ENCODE assay signal across 8 cellular contexts in the genomic region with DNA sequence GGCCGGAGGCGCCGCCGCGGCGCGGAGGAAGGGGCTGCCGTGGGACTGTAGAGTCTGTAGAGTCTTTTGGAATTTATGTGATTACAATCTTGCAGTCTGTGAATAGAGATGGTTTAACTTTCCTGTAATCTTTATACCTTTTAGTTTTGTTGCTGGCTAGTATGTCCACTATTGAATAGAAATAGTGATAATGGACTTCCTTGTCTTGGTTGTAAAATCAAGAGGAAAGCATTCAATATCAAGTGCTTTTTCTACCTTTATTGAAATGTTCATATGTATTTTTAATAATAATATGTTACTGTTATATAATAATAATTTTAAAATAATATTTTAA. TPM values are rescaled to one million over a fixed set of nuclear protein-coding genes. Genes with fewer than 3 reads are reported as not detected.
DNase-seq lines count a peak whose midpoint lies in the region; ATAC-seq and TF ChIP-seq lines count a peak whose summit lies in the region.
"Not testable (repeated sequence)": the region's sequence is repeated elsewhere in the genome, so short reads cannot be mapped to it uniquely, and the experiment has no call there.

No MANE protein-coding gene starts in this region.

- H3K36me3 ChIP-seq in Loucy (ENCODE audit: insufficient read depth, low read length); breast epithelium; lower lobe of right lung: not testable (repeated sequence)

- H3K9me2 ChIP-seq in Loucy (replicated peaks; ENCODE audit: low read depth, low read length), result not testable (repeated sequence)

- H3K4me3 ChIP-seq in Loucy (ENCODE audit: low read length, poor library complexity, severe bottlenecking), result peak overlapping the region; percentile 78
- H3K4me3 ChIP-seq in breast epithelium, result peak overlapping the region; percentile 57 to 76 (median 63)
- peak overlapping the region; percentile 59 for H3K4me3 ChIP-seq in fibroblast of pulmonary artery (replicated peaks; ENCODE audit: low read depth, low read length)
- H3K4me3 ChIP-seq in lower lobe of right lung, result peak overlapping the region; percentile 56

- not testable (repeated sequence) for H3K27me3 Mint-ChIP-seq in Calu3 (ENCODE audit: unreplicated experiment); progenitor cell of endocrine pancreas; type B pancreatic cell
- H3K27me3 Mint-ChIP-seq in activated CD4-positive, alpha-beta T cell treated with anti-CD3 and anti-CD28 coated beads, Interleukin-2, amount 10 ng/mL, durations not matched to agents 24 days and 14 days, result peaks cover 17% of the 10 kb centered on the region

- not testable (repeated sequence) for H3K9me3 Mint-ChIP-seq in Calu3 (ENCODE audit: low read depth, unreplicated experiment); activated CD4-positive, alpha-beta T cell treated with anti-CD3 and anti-CD28 coated beads, Interleukin-2, amount 10 ng/mL, durations not matched to agents 24 days and 14 days; type B pancreatic cell
- H3K9me3 Mint-ChIP-seq in progenitor cell of endocrine pancreas (ENCODE audit: low read depth), result peaks cover 14% of the 10 kb centered on the region

- peaks cover 15% of the 10 kb centered on the region for H3K4me1 Mint-ChIP-seq in Calu3 (ENCODE audit: low read depth, unreplicated experiment)
- peaks cover 12% of the 10 kb centered on the region for H3K4me1 Mint-ChIP-seq in activated CD4-positive, alpha-beta T cell treated with anti-CD3 and anti-CD28 coated beads, Interleukin-2, amount 10 ng/mL, durations not matched to agents 24 days and 14 days
- not testable (repeated sequence) for H3K4me1 Mint-ChIP-seq in progenitor cell of endocrine pancreas (ENCODE audit: low read depth); type B pancreatic cell (ENCODE audit: unreplicated experiment)

- peak overlapping the region; percentile 86 for H2AFZ ChIP-seq in Loucy (ENCODE audit: low read length)

- H4K20me1 ChIP-seq in Loucy (ENCODE audit: insufficient read depth, low read length, poor library complexity, severe bottlenecking), result not testable (repeated sequence)

- CTCF ChIA-PET in Calu3 (lab: Charles Lee), result interaction anchor here (1.1 kb wide), 1 partner anchor 37 kb away, joined by 5 read pairs; the partner anchor contains the start of gene NOL6

- H3K9ac ChIP-seq in Loucy (ENCODE audit: low read depth, low read length, poor library complexity, severe bottlenecking), result peak overlapping the region; percentile 82

- not testable (repeated sequence) for H3K4me1 ChIP-seq in Loucy (ENCODE audit: insufficient read depth, low read length, poor library complexity, severe bottlenecking); breast epithelium; lower lobe of right lung

- H3K27ac ChIP-seq in breast epithelium (peak overlapping the region; percentile 83 to 88), lower lobe of right lung (peak overlapping the region; percentile 87)

- H3K27me3 ChIP-seq in Loucy (ENCODE audit: insufficient read depth, low read length, poor library complexity, severe bottlenecking); breast epithelium; lower lobe of right lung (ENCODE audit: low read depth): not testable (repeated sequence)

- intact Hi-C loops in Calu3 (cut with micrococcal nuclease; ENCODE audit: unreplicated experiment); breast epithelium (cut with DNase I; ENCODE audit: low total_unique reads); lower lobe of right lung (cut with DNase I): not testable (repeated sequence)
- intact Hi-C loops in activated CD4-positive, alpha-beta T cell treated with anti-CD3 and anti-CD28 coated beads, Interleukin-2, amount 10 ng/mL, durations not matched to agents 24 days and 14 days (cut with micrococcal nuclease), result loop anchor here (5.0 kb wide), 1 partner anchor 39 kb away; the partner anchor contains the start of gene NOL6

- DNase-seq in Calu3; activated CD4-positive, alpha-beta T cell treated with anti-CD3 and anti-CD28 coated beads, Interleukin-2, amount 10 ng/mL, durations not matched to agents 24 days and 14 days; breast epithelium (ENCODE audit: low spot score in 2 of 2); fibroblast of pulmonary artery (ENCODE audit: low read depth); lower lobe of right lung; progenitor cell of endocrine pancreas (ENCODE audit: low spot score, unreplicated experiment); type B pancreatic cell (ENCODE audit: extremely low spot score, unreplicated experiment): not testable (repeated sequence)

- ATAC-seq in lower lobe of right lung, result not testable (repeated sequence)

- not testable (repeated sequence) for BruUV-seq in Calu3 (replicated peaks; lab: Mats Ljungman, UMichigan)

- not testable (repeated sequence) for H3K9me3 ChIP-seq in Loucy (ENCODE audit: insufficient read depth, low read depth, low read length); breast epithelium; lower lobe of right lung

- peak overlapping the region; percentile 86 for H3K4me3 Mint-ChIP-seq in Calu3 (ENCODE audit: low read depth, unreplicated experiment)
- peak overlapping the region; percentile 92 for H3K4me3 Mint-ChIP-seq in activated CD4-positive, alpha-beta T cell treated with anti-CD3 and anti-CD28 coated beads, Interleukin-2, amount 10 ng/mL, durations not matched to agents 24 days and 14 days
- peak overlapping the region; percentile 94 for H3K4me3 Mint-ChIP-seq in progenitor cell of endocrine pancreas (ENCODE audit: low read depth)
- H3K4me3 Mint-ChIP-seq in type B pancreatic cell, result peak overlapping the region; percentile 94

- TF ChIP-seq POLR2A in breast epithelium (IDR thresholded peaks at IDR 0.05), result not testable (repeated sequence)

- not testable (repeated sequence) for H3K79me2 ChIP-seq in Loucy (ENCODE audit: insufficient read depth, low read length)

- H3K4me2 ChIP-seq in Loucy (ENCODE audit: low read depth, low read length, poor library complexity, severe bottlenecking), result peak overlapping the region; percentile 74

- not testable (repeated sequence) for TF ChIP-seq CTCF in Calu3 (IDR thresholded peaks at IDR 0.05; ENCODE audit: unreplicated experiment); Loucy (conservative IDR thresholded peaks at IDR 0.05; ENCODE audit: low read length); breast epithelium (IDR thresholded peaks at IDR 0.05); fibroblast of pulmonary artery (IDR thresholded peaks at IDR 0.05; ENCODE audit: low read length, missing control alignments); lower lobe of right lung (IDR thresholded peaks at IDR 0.05); progenitor cell of endocrine pancreas (IDR thresholded peaks at IDR 0.05; ENCODE audit: unreplicated experiment); type B pancreatic cell (conservative IDR thresholded peaks at IDR 0.05)

- H3K27ac Mint-ChIP-seq in Calu3 (ENCODE audit: unreplicated experiment), result peak overlapping the region; percentile 98
- H3K27ac Mint-ChIP-seq in activated CD4-positive, alpha-beta T cell treated with anti-CD3 and anti-CD28 coated beads, Interleukin-2, amount 10 ng/mL, durations not matched to agents 24 days and 14 days, result peak overlapping the region; percentile 90
- peak overlapping the region; percentile 100 for H3K27ac Mint-ChIP-seq in progenitor cell of endocrine pancreas
- H3K27ac Mint-ChIP-seq in type B pancreatic cell, result peak overlapping the region; percentile 94

- not testable (repeated sequence) for H3F3A ChIP-seq in Loucy (ENCODE audit: low read depth)

- H3K36me3 Mint-ChIP-seq in Calu3 (ENCODE audit: insufficient read depth, unreplicated experiment), result peaks cover 19% of the 10 kb centered on the region
- not testable (repeated sequence) for H3K36me3 Mint-ChIP-seq in activated CD4-positive, alpha-beta T cell treated with anti-CD3 and anti-CD28 coated beads, Interleukin-2, amount 10 ng/mL, durations not matched to agents 24 days and 14 days (ENCODE audit: low read depth); progenitor cell of endocrine pancreas (ENCODE audit: insufficient read depth); type B pancreatic cell

RNA-seq across cellular contexts. Expression of gene ANKRD18B, which starts 12.9 kb away (rescaled TPM):
- total RNA-seq in Calu3 (2022) (30.5 and 30.8 TPM in 2 replicates), breast epithelium (not detected), lower lobe of right lung (0.65 TPM), progenitor cell of endocrine pancreas (2.3 and 2.9 TPM in 2 replicates), type B pancreatic cell (ENCODE audit: low replicate concordance) (2.8 and 10.3 TPM in 2 replicates)
- total RNA-seq in activated CD4-positive, alpha-beta T cell treated with anti-CD3 and anti-CD28 coated beads, Interleukin-2, amount 10 ng/mL, durations not matched to agents 24 days and 14 days, result 0.65 and 1.1 TPM in 2 replicates

RNA-seq across cellular contexts. Expression of gene NOL6, which starts 37.4 kb away (rescaled TPM):
- total RNA-seq in Calu3 (2022), result 39.3 and 48.7 TPM in 2 replicates
- 86.7 and 86.8 TPM in 2 replicates for total RNA-seq in activated CD4-positive, alpha-beta T cell treated with anti-CD3 and anti-CD28 coated beads, Interleukin-2, amount 10 ng/mL, durations not matched to agents 24 days and 14 days
- 10 to 100 TPM; 14.2 to 23.9 (median 22.3) TPM for total RNA-seq in breast epithelium
- total RNA-seq in lower lobe of right lung, result 27.6 TPM
- total RNA-seq in progenitor cell of endocrine pancreas, result 29.6 and 32.7 TPM in 2 replicates
- 39.2 and 46.3 TPM in 2 replicates for total RNA-seq in type B pancreatic cell (ENCODE audit: low replicate concordance)
